8 cellular contexts compared by ENCODE assay signal in the genomic region with DNA sequence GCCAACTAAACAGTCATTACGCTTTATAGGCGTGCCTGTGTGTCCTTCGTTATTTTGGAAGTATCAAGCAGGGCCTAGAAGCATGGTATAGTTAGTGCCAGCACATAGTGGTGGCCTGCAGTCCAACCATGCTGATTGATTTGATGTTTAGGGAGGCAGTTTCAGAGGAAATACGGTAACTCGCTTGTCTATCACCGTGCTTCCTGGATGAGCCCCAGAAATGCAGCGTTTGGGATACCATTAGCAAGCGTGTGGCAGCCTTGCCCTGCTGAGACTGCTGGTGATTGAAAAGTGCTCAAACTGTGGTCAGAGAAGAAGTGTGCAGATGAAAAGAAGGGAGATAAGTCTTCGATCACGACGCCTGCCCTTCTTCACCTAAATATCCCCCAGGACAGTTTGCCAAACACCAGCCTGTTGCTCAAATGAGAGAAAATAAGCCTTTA.
A peak's percentile ranks its signal among the peaks of the same experiment; 100 is the strongest.
DNase-seq lines count a peak whose midpoint lies in the region; ATAC-seq and TF ChIP-seq lines count a peak whose summit lies in the region.

No MANE protein-coding gene starts in this region.

- TF ChIP-seq CTCF in epithelial cell of esophagus (IDR thresholded peaks at IDR 0.05; ENCODE audit: insufficient read depth, low read depth, low read length, missing control alignments), result no peak
- TF ChIP-seq CTCF in GM10248 (IDR thresholded peaks at IDR 0.05; ENCODE audit: control extremely low read depth, extremely low read depth, low read depth, missing control alignments), result no peak

- CTCF ChIA-PET in GM10248 (lab: Yijun Ruan, JAX), result interaction anchor here (1.0 to 9.8 kb wide), 3 partner anchors 20 to 327 kb away, joined by 3 to 113 read pairs (median 4); no protein-coding TSS in a partner anchor

- DNase-seq in ELF-1 (ENCODE audit: low read depth, low spot score), result peak; percentile 71
- peak; percentile 15 for DNase-seq in RPMI8226
- DNase-seq in epithelial cell of esophagus (ENCODE audit: low read depth), result peak; percentile 75
- DNase-seq in myocyte (ENCODE audit: low read depth), result peak; percentile 73
- no peak for DNase-seq in middle frontal gyrus (ENCODE audit: extremely low spot score, low spot score)
- no peak for DNase-seq in GM10248 (ENCODE audit: extremely low spot score)

- H3K4me3 ChIP-seq in epithelial cell of esophagus (ENCODE audit: low read length), result no peak overlapping the region

- POLR2A ChIA-PET in GM10248 (lab: Yijun Ruan, JAX), result no interaction called here

- ATAC-seq in HG02642 (IDR thresholded peaks at IDR 0.05; ENCODE audit: poor library complexity, unreplicated experiment) (peak; percentile 71), HG03460 (IDR thresholded peaks at IDR 0.05; ENCODE audit: unreplicated experiment) (no peak)

Comparison
In these comparisons a context has a peak if more than half of its experiments do, and no peak if none do; other contexts are left out.
1. DNase-seq: peak in ELF-1 (single experiment), RPMI8226 (single experiment), epithelial cell of esophagus (single experiment) and myocyte (single experiment); none in middle frontal gyrus (single experiment) and GM10248 (single experiment).